ENCODE assay signal across 2 cellular contexts in genomic region chr10:26225322-26225721, GRCh38.
TF ChIP-seq lines count a peak whose summit lies in the region.

No MANE protein-coding gene starts in this region.

TF ChIP-seq in GM23338, 12 proteins besides CTCF, POLR2A, EP300 and RAD21 (continued from another document):
- TF ChIP-seq REST (IDR thresholded peaks at IDR 0.05; ENCODE audit: unreplicated experiment) (no peak), NANOG (IDR thresholded peaks at IDR 0.05; ENCODE audit: borderline replicate concordance) (no peak), ZNF114 (CRISPR knock-in tag; IDR thresholded peaks at IDR 0.05) (no peak), STAT1 (IDR thresholded peaks at IDR 0.05; ENCODE audit: unreplicated experiment) (no peak)

TF ChIP-seq in WTC11, 78 proteins besides CTCF, POLR2A, EP300 and RAD21 (continued from another document):
- TF ChIP-seq ETV6 (CRISPR knock-in tag; IDR thresholded peaks at IDR 0.05) (no peak), ZNF138 (CRISPR knock-in tag; conservative IDR thresholded peaks at IDR 0.05) (no peak), EMX1 (CRISPR knock-in tag; IDR thresholded peaks at IDR 0.05) (no peak)
- TF ChIP-seq, protein P1, sequence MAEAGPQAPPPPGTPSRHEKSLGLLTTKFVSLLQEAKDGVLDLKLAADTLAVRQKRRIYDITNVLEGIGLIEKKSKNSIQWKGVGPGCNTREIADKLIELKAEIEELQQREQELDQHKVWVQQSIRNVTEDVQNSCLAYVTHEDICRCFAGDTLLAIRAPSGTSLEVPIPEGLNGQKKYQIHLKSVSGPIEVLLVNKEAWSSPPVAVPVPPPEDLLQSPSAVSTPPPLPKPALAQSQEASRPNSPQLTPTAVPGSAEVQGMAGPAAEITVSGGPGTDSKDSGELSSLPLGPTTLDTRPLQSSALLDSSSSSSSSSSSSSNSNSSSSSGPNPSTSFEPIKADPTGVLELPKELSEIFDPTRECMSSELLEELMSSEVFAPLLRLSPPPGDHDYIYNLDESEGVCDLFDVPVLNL (CRISPR knock-in tag; IDR thresholded peaks at IDR 0.05; ENCODE audit: borderline replicate concordance, low read depth), result no peak
